Comparison of ENCODE assay signal across 16 cellular contexts in genomic region chr10:88995156-88995876, GRCh38. TPM values are rescaled to one million over a fixed set of nuclear protein-coding genes. Genes with fewer than 3 reads are reported as not detected.
DNase-seq lines count a peak whose midpoint lies in the region; ATAC-seq and TF ChIP-seq lines count a peak whose summit lies in the region.
"Had no signal": no experiment of that assay in that cellular context is flagged by ENCODE, and none has a peak within 500 bp of the region (broad histone marks: within the 10 kb centered on the region; RNA-seq: fewer than 3 reads in every experiment).

No MANE protein-coding gene starts in this region.

- H3K4me3 ChIP-seq in lower lobe of right lung: peak overlapping the region; percentile 19
- H3K4me3 ChIP-seq in transverse colon: no peak overlapping the region
- H3K4me3 ChIP-seq: hepatocyte, psoas muscle had no signal

- H3K27ac Mint-ChIP-seq in activated naive CD4-positive, alpha-beta T cell treated with anti-CD3 and anti-CD28 coated beads for 36 hours: peak overlapping the region; percentile 28
- peak overlapping the region; percentile 56 for H3K27ac Mint-ChIP-seq in activated T-helper 1 cell treated with anti-CD3 and anti-CD28 coated beads, Interleukin-12 subunit alpha, Interleukin-12 subunit beta, Interleukin-2, Interleukin-4 antibody, amounts not matched to agents 30 ng/mL and 10 ng/mL and 1 ng/mL, durations not matched to agents 14 hours and 24 hours and 36 hours

- TF ChIP-seq EP300 in transverse colon (IDR thresholded peaks at IDR 0.05; ENCODE audit: low read depth): no peak

- H3K27ac ChIP-seq in lower lobe of right lung (peak overlapping the region; percentile 12), transverse colon (peak overlapping the region; percentile 24 to 97 (median 45))
- H3K27ac ChIP-seq: hepatocyte, psoas muscle had no signal

- in situ Hi-C loops in transverse colon (cut with MboI; ENCODE audit: low pct_ligation_motif_present in 1 of 4, low pct_unique_long_range_greater_than_20kb in 1 of 4, low sequenced_read_pairs in 3 of 4): no loop called here

- no peaks in the 10 kb centered on the region for H3K36me3 ChIP-seq in lower lobe of right lung
- H3K36me3 ChIP-seq in transverse colon: no peaks in the 10 kb centered on the region

- peak overlapping the region; percentile 2 for H3K4me3 Mint-ChIP-seq in activated naive CD4-positive, alpha-beta T cell treated with anti-CD3 and anti-CD28 coated beads for 36 hours
- H3K4me3 Mint-ChIP-seq in activated T-helper 1 cell treated with anti-CD3 and anti-CD28 coated beads, Interleukin-12 subunit alpha, Interleukin-12 subunit beta, Interleukin-2, Interleukin-4 antibody, amounts not matched to agents 30 ng/mL and 10 ng/mL and 1 ng/mL, durations not matched to agents 14 hours and 24 hours and 36 hours: peak overlapping the region; percentile 51

- DNase-seq in activated naive CD4-positive, alpha-beta T cell treated with anti-CD3 and anti-CD28 coated beads for 36 hours: no peak
- DNase-seq in activated naive CD4-positive, alpha-beta T cell treated with anti-CD3 and anti-CD28 coated beads, Interleukin-2, amount 50 U/mL, for 16 hours: no peak
- DNase-seq in activated T-helper 1 cell treated with anti-CD3 and anti-CD28 coated beads, Interleukin-12 subunit alpha, Interleukin-12 subunit beta, Interleukin-2, Interleukin-4 antibody, amounts not matched to agents 30 ng/mL and 10 ng/mL and 1 ng/mL, durations not matched to agents 14 hours and 24 hours and 36 hours (ENCODE audit: low spot score): no peak
- DNase-seq in lower lobe of right lung: no peak
- no peak for DNase-seq in transverse colon
- no peak for DNase-seq in GM20000 (ENCODE audit: low spot score)
- DNase-seq: amygdala, mesendoderm, NCI-H1105, NCI-H526, psoas muscle, trophoblast cell had no signal

- ATAC-seq in lower lobe of right lung: no peak
- no peak for ATAC-seq in HG02759 (IDR thresholded peaks at IDR 0.05; ENCODE audit: unreplicated experiment)
- ATAC-seq in HG02623 (IDR thresholded peaks at IDR 0.05; ENCODE audit: unreplicated experiment): no peak
- ATAC-seq: activated CD4-positive, CD25-positive, alpha-beta regulatory T cell treated with anti-CD3 and anti-CD28 coated beads, Interleukin-2, amount 50 U/mL, for 24 hours; psoas muscle had no signal

- peaks cover 20% of the 10 kb centered on the region for H3K36me3 Mint-ChIP-seq in activated naive CD4-positive, alpha-beta T cell treated with anti-CD3 and anti-CD28 coated beads for 36 hours (ENCODE audit: low read depth)
- H3K36me3 Mint-ChIP-seq in activated T-helper 1 cell treated with anti-CD3 and anti-CD28 coated beads, Interleukin-12 subunit alpha, Interleukin-12 subunit beta, Interleukin-2, Interleukin-4 antibody, amounts not matched to agents 30 ng/mL and 10 ng/mL and 1 ng/mL, durations not matched to agents 14 hours and 24 hours and 36 hours (ENCODE audit: low read depth): peaks cover 13% of the 10 kb centered on the region

- H3K9me3 ChIP-seq in lower lobe of right lung (no peaks in the 10 kb centered on the region), transverse colon (no peaks in the 10 kb centered on the region)
- H3K9me3 ChIP-seq: psoas muscle had no signal

- H3K27me3 Mint-ChIP-seq in activated naive CD4-positive, alpha-beta T cell treated with anti-CD3 and anti-CD28 coated beads for 36 hours (ENCODE audit: low read depth): no peaks in the 10 kb centered on the region
- H3K27me3 Mint-ChIP-seq in activated T-helper 1 cell treated with anti-CD3 and anti-CD28 coated beads, Interleukin-12 subunit alpha, Interleukin-12 subunit beta, Interleukin-2, Interleukin-4 antibody, amounts not matched to agents 30 ng/mL and 10 ng/mL and 1 ng/mL, durations not matched to agents 14 hours and 24 hours and 36 hours (ENCODE audit: insufficient read depth): no peaks in the 10 kb centered on the region

- H3K27me3 ChIP-seq in lower lobe of right lung (ENCODE audit: low read depth) (no peaks in the 10 kb centered on the region), transverse colon (no peaks in the 10 kb centered on the region)
- H3K27me3 ChIP-seq: hepatocyte had no signal

- TF ChIP-seq CTCF in lower lobe of right lung (IDR thresholded peaks at IDR 0.05) (no peak), transverse colon (IDR thresholded peaks at IDR 0.05) (no peak), GM20000 (IDR thresholded peaks at IDR 0.05; ENCODE audit: extremely low read depth, missing control alignments) (no peak)

- H3K4me1 ChIP-seq in lower lobe of right lung (peaks cover 56% of the 10 kb centered on the region), transverse colon (peaks cover 9 to 57% (median 40%) of the 10 kb centered on the region in 4 donors)

- peaks cover 47% of the 10 kb centered on the region for H3K4me1 Mint-ChIP-seq in activated naive CD4-positive, alpha-beta T cell treated with anti-CD3 and anti-CD28 coated beads for 36 hours (ENCODE audit: low read depth)
- peaks cover 81% of the 10 kb centered on the region for H3K4me1 Mint-ChIP-seq in activated T-helper 1 cell treated with anti-CD3 and anti-CD28 coated beads, Interleukin-12 subunit alpha, Interleukin-12 subunit beta, Interleukin-2, Interleukin-4 antibody, amounts not matched to agents 30 ng/mL and 10 ng/mL and 1 ng/mL, durations not matched to agents 14 hours and 24 hours and 36 hours (ENCODE audit: low read depth)

- H3K9me3 Mint-ChIP-seq in activated naive CD4-positive, alpha-beta T cell treated with anti-CD3 and anti-CD28 coated beads for 36 hours: no peaks in the 10 kb centered on the region
- H3K9me3 Mint-ChIP-seq in activated T-helper 1 cell treated with anti-CD3 and anti-CD28 coated beads, Interleukin-12 subunit alpha, Interleukin-12 subunit beta, Interleukin-2, Interleukin-4 antibody, amounts not matched to agents 30 ng/mL and 10 ng/mL and 1 ng/mL, durations not matched to agents 14 hours and 24 hours and 36 hours: no peaks in the 10 kb centered on the region

- intact Hi-C loops in activated naive CD4-positive, alpha-beta T cell treated with anti-CD3 and anti-CD28 coated beads for 36 hours (cut with micrococcal nuclease): no loop called here
- intact Hi-C loops in activated T-helper 1 cell treated with anti-CD3 and anti-CD28 coated beads, Interleukin-12 subunit alpha, Interleukin-12 subunit beta, Interleukin-2, Interleukin-4 antibody, amounts not matched to agents 30 ng/mL and 10 ng/mL and 1 ng/mL, durations not matched to agents 14 hours and 24 hours and 36 hours (cut with micrococcal nuclease): loop anchor here (10.0 kb wide), 2 partner anchors 721 to 809 kb away; no protein-coding TSS in a partner anchor
- intact Hi-C loops in lower lobe of right lung (cut with DNase I): no loop called here
- intact Hi-C loops in transverse colon (cut with DNase I; ENCODE audit: low total_unique reads): loop anchor here (10.0 kb wide), 2 partner anchors 161 to 299 kb away; no protein-coding TSS in a partner anchor

- CTCF ChIA-PET in activated naive CD4-positive, alpha-beta T cell treated with anti-CD3 and anti-CD28 coated beads for 36 hours (lab: Charles Lee): interaction anchor here (0.6 to 2.2 kb wide), 6 partner anchors 31 to 88 kb away, joined by 3 to 9 read pairs (median 4); no protein-coding TSS in a partner anchor

- WGBS in transverse colon (ENCODE audit: low coverage in 1 of 2), 2 donors: 52 to 54% methylated on average over 7 of the region's 7 CpGs

- TF ChIP-seq POLR2A in transverse colon (IDR thresholded peaks at IDR 0.05): no peak

RNA-seq across cellular contexts. Expression of gene FAS, which starts 4.7 kb away (rescaled TPM):
- 10 to 100 TPM; 69.3 to 72.9 TPM for total RNA-seq in activated naive CD4-positive, alpha-beta T cell treated with anti-CD3 and anti-CD28 coated beads for 36 hours
- 36.4 and 38.6 TPM in 2 replicates for total RNA-seq in activated T-helper 1 cell treated with anti-CD3 and anti-CD28 coated beads, Interleukin-12 subunit alpha, Interleukin-12 subunit beta, Interleukin-2, Interleukin-4 antibody, amounts not matched to agents 30 ng/mL and 10 ng/mL and 1 ng/mL, durations not matched to agents 14 hours and 24 hours and 36 hours
- total RNA-seq in lower lobe of right lung (35.7 TPM), transverse colon (10 to 100 TPM in 3 of 4 donors, 1 to 10 TPM in 1; 9.0 to 58.5 (median 53.6) TPM)

RNA-seq across cellular contexts. Expression of gene ACTA2, which starts 42.7 kb away (rescaled TPM):
- 1 to 10 TPM; 3.6 to 4.0 TPM for total RNA-seq in activated naive CD4-positive, alpha-beta T cell treated with anti-CD3 and anti-CD28 coated beads for 36 hours
- total RNA-seq in activated T-helper 1 cell treated with anti-CD3 and anti-CD28 coated beads, Interleukin-12 subunit alpha, Interleukin-12 subunit beta, Interleukin-2, Interleukin-4 antibody, amounts not matched to agents 30 ng/mL and 10 ng/mL and 1 ng/mL, durations not matched to agents 14 hours and 24 hours and 36 hours: 10.9 and 12.2 TPM in 2 replicates
- total RNA-seq in lower lobe of right lung (204 TPM), transverse colon (1,000 to 10,000 TPM in 1 of 4 donors, 100 to 1,000 TPM in 3; 403 to 1,827 (median 457) TPM)

Comparison
In these comparisons a context has a peak if more than half of its experiments do, and no peak if none do; other contexts are left out.
1. RNA of gene ACTA2, which starts 42.7 kb away (total RNA-seq): 403 to 1,827 TPM in transverse colon and 204 TPM in lower lobe of right lung (single experiment); 10.9 to 12.2 TPM in activated T-helper 1 cell treated with anti-CD3 and anti-CD28 coated beads, Interleukin-12 subunit alpha, Interleukin-12 subunit beta, Interleukin-2, Interleukin-4 antibody, amounts not matched to agents 30 ng/mL and 10 ng/mL and 1 ng/mL, durations not matched to agents 14 hours and 24 hours and 36 hours and 3.6 to 4.0 TPM in activated naive CD4-positive, alpha-beta T cell treated with anti-CD3 and anti-CD28 coated beads for 36 hours; every median in the first group is over 10 times any median in the second.
2. intact Hi-C loops: an anchor here in activated T-helper 1 cell treated with anti-CD3 and anti-CD28 coated beads, Interleukin-12 subunit alpha, Interleukin-12 subunit beta, Interleukin-2, Interleukin-4 antibody, amounts not matched to agents 30 ng/mL and 10 ng/mL and 1 ng/mL, durations not matched to agents 14 hours and 24 hours and 36 hours (10.0 kb wide) and transverse colon (10.0 kb wide); none called in activated naive CD4-positive, alpha-beta T cell treated with anti-CD3 and anti-CD28 coated beads for 36 hours and lower lobe of right lung.